13 cellular contexts compared by ENCODE assay signal in genomic region chr2:186327251-186327868, GRCh38.
DNase-seq lines count a peak whose midpoint lies in the region; ATAC-seq, FAIRE-seq and TF ChIP-seq lines count a peak whose summit lies in the region.
"Had no signal": no experiment of that assay in that cellular context is flagged by ENCODE, and none has a peak within 500 bp of the region (broad histone marks: within the 10 kb centered on the region; RNA-seq: fewer than 3 reads in every experiment).

No MANE protein-coding gene starts in this region.

- no peak overlapping the region for H2BK5ac ChIP-seq in trophoblast cell (ENCODE audit: low read depth, low read length, poor library complexity)

- peaks cover 17% of the 10 kb centered on the region for H3K36me3 Mint-ChIP-seq in mesothelial cell of epicardium
- H3K36me3 Mint-ChIP-seq: natural killer cell had no signal

- H4K91ac ChIP-seq in trophoblast cell (ENCODE audit: low read depth, low read length): no peak overlapping the region

- FAIRE-seq in GM19239 (lab: Jason Lieb, UNC): peak; percentile 60

- peaks cover 32% of the 10 kb centered on the region for H3K9me3 Mint-ChIP-seq in mesothelial cell of epicardium

- H3K4me1 ChIP-seq in trophoblast cell (ENCODE audit: control insufficient read depth in 1 of 2, insufficient read depth in 2 of 2, low read length in 2 of 2): peaks cover 3 to 9% of the 10 kb centered on the region in 2 experiments
- H3K4me1 ChIP-seq: BLaER1 treated with 17β-estradiol and CSF1 and Interleukin-3, amounts not matched to agents 10 nM and 100 nM; left ventricle myocardium inferior had no signal

- H4K12ac ChIP-seq in trophoblast cell (ENCODE audit: low read depth, low read length): no peak overlapping the region

- H3K27ac Mint-ChIP-seq in mesothelial cell of epicardium: peak overlapping the region; percentile 66
- H3K27ac Mint-ChIP-seq: natural killer cell had no signal

- H3K4ac ChIP-seq in trophoblast cell (ENCODE audit: low read depth, low read length): no peak overlapping the region

- H3K9me3 ChIP-seq in trophoblast cell (ENCODE audit: insufficient read depth, low read depth, low read length): no peaks in the 10 kb centered on the region

- H3K4me1 Mint-ChIP-seq in mesothelial cell of epicardium: peaks cover 32% of the 10 kb centered on the region
- H3K4me1 Mint-ChIP-seq: natural killer cell had no signal

- TF ChIP-seq CTCF in mesothelial cell of epicardium (IDR thresholded peaks at IDR 0.05; ENCODE audit: unreplicated experiment): no peak

- no peaks in the 10 kb centered on the region for H3K27me3 Mint-ChIP-seq in mesothelial cell of epicardium (ENCODE audit: low read depth)

- peaks cover 0 to 3% of the 10 kb centered on the region in 2 experiments for H3K36me3 ChIP-seq in trophoblast cell (ENCODE audit: control insufficient read depth in 1 of 2, insufficient read depth in 2 of 2, low read length in 2 of 2)
- H3K36me3 ChIP-seq: BLaER1 treated with 17β-estradiol and CSF1 and Interleukin-3, amounts not matched to agents 10 nM and 100 nM; left ventricle myocardium inferior had no signal

- H3K9ac ChIP-seq in trophoblast cell (ENCODE audit: low read length): no peak overlapping the region
- H3K9ac ChIP-seq: BLaER1 treated with 17β-estradiol and CSF1 and Interleukin-3, amounts not matched to agents 10 nM and 100 nM had no signal

- no peak overlapping the region for H3K27ac ChIP-seq in trophoblast cell (ENCODE audit: low read depth, low read length)
- H3K27ac ChIP-seq: BLaER1 treated with 17β-estradiol and CSF1 and Interleukin-3, amounts not matched to agents 10 nM and 100 nM; left ventricle myocardium inferior had no signal

- DNase-seq in GM19239 (ENCODE audit: insufficient read length, low spot score) (no peak), mesothelial cell of epicardium (ENCODE audit: low spot score in 2 of 2, unreplicated experiment in 2 of 2) (no peak), hippocampal formation (lab: John Stamatoyannopoulos, UW) (no peak), trophoblast cell (no peak)
- DNase-seq: activated CD4-positive, alpha-beta T cell treated with anti-CD3 and anti-CD28 coated beads, Interleukin-2, amount 50 U/mL, for 1 hour; activated effector memory CD4-positive, alpha-beta T cell treated with Interleukin-2 at 50 U/mL for 16 hours; left ventricle myocardium inferior; natural killer cell; T-helper 1 cell had no signal

- H3K23ac ChIP-seq in trophoblast cell (ENCODE audit: low read length): no peak overlapping the region

- no peak overlapping the region for H4K8ac ChIP-seq in trophoblast cell (ENCODE audit: low read depth, low read length)

- no peaks in the 10 kb centered on the region for H3K27me3 ChIP-seq in trophoblast cell (ENCODE audit: insufficient read depth, low read length)
- H3K27me3 ChIP-seq: BLaER1 treated with 17β-estradiol and CSF1 and Interleukin-3, amounts not matched to agents 10 nM and 100 nM had no signal

- H2BK12ac ChIP-seq in trophoblast cell (ENCODE audit: low read length): no peak overlapping the region

- no peak overlapping the region for H3K14ac ChIP-seq in trophoblast cell (ENCODE audit: low read length)

- H3K4me3 Mint-ChIP-seq in mesothelial cell of epicardium: no peak overlapping the region
- H3K4me3 Mint-ChIP-seq: natural killer cell had no signal

- H3K79me1 ChIP-seq in trophoblast cell (ENCODE audit: low read length): peaks cover 6% of the 10 kb centered on the region

- ATAC-seq in GM21786 (IDR thresholded peaks at IDR 0.05; ENCODE audit: unreplicated experiment): peak; percentile 83
- ATAC-seq in HG03175 (IDR thresholded peaks at IDR 0.05; ENCODE audit: unreplicated experiment): peak; percentile 71
- ATAC-seq in HG03139 (IDR thresholded peaks at IDR 0.05; ENCODE audit: unreplicated experiment): no peak
- ATAC-seq: natural killer cell had no signal

- no peak overlapping the region for H2BK120ac ChIP-seq in trophoblast cell (ENCODE audit: insufficient read depth, low read length, poor library complexity)

- H3K18ac ChIP-seq in trophoblast cell (ENCODE audit: low read length): no peak overlapping the region

- no peak overlapping the region for H3K4me2 ChIP-seq in trophoblast cell (ENCODE audit: low read length)
- H3K4me2 ChIP-seq: BLaER1 treated with 17β-estradiol and CSF1 and Interleukin-3, amounts not matched to agents 10 nM and 100 nM had no signal

- H3K4me3 ChIP-seq in trophoblast cell (ENCODE audit: low read depth, low read length): no peak overlapping the region
- H3K4me3 ChIP-seq: BLaER1 treated with 17β-estradiol and CSF1 and Interleukin-3, amounts not matched to agents 10 nM and 100 nM; left ventricle myocardium inferior had no signal

- H2AK5ac ChIP-seq in trophoblast cell (ENCODE audit: low read length): no peak overlapping the region

- H3K79me2 ChIP-seq in trophoblast cell (ENCODE audit: control insufficient read depth, insufficient read depth, low read length, poor library complexity): no peaks in the 10 kb centered on the region

- no CpG with 5 or more reads among the region's 3 CpGs for WGBS in trophoblast cell (ENCODE audit: extremely low coverage, insufficient coverage, insufficient read length)

- H2AFZ ChIP-seq in trophoblast cell (ENCODE audit: insufficient read depth, low read length, poor library complexity): no peak overlapping the region
